1 cellular context compared by ENCODE assay signal in the genomic region with DNA sequence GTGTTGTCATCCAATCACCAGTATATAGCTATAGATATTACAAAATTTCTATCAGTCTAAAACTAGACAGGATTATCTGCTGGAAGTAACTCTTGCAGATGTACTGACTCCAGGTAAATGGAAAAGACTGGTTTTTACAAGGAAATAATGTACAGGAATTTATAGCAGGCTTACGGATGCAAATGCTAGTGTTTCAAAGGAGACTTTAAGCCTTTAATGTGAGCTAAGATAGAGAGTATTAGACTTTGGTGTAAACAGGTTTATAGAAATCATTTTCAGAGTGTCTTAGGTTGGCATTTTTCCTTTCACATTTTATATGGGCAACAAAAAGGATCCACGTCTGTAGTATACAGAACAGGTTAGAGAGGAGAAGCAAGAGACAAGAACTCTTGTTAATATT.
TF ChIP-seq lines count a peak whose summit lies in the region.

No MANE protein-coding gene starts in this region.

TF ChIP-seq in HepG2, 621 proteins besides CTCF, POLR2A, EP300 and RAD21:
- TF ChIP-seq ETS1 (CRISPR knock-in tag; IDR thresholded peaks at IDR 0.05), result no peak
- no peak for TF ChIP-seq ZNF713 (CRISPR knock-in tag; IDR thresholded peaks at IDR 0.05)
- TF ChIP-seq NFATC3 (CRISPR knock-in tag; IDR thresholded peaks at IDR 0.05), result no peak
